ENCODE assay signal across 8 cellular contexts in the genomic region with DNA sequence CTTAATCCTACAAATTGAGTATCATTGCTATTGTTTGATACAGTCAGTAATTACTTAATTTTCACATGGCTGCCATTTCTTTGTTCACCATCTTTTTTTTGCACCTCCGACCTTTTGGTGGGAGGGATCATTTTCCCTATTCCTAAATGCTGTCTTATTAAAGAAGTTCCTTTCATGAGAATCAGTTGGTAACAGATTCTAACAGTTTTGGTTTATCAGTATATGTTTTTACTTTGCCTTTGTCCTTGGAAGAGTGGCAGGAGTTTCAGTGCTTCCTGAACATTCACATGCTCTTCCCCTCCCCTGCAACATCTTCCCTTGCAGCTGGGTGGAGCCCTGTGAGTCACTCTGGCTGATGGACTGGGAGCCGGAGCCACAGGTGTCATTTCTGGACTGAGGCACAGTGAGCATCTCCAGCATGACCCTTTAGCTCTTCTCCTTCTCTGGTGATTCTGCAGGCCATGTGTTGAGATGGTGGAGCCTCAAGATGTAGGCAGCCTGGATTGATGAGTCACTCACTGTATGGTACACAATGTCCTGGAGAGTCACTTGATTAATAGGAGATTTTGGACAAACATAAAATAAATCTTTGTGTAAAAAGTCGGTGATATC.
DNase-seq lines count a peak whose midpoint lies in the region; ATAC-seq and TF ChIP-seq lines count a peak whose summit lies in the region.

No MANE protein-coding gene starts in this region.

- H3K4me3 ChIP-seq in astrocyte of the cerebellum (ENCODE audit: low read depth, low read length) (no peak overlapping the region), right lobe of liver (no peak overlapping the region)

- no peaks in the 10 kb centered on the region for H3K9me3 ChIP-seq in right lobe of liver

- H3K36me3 ChIP-seq in right lobe of liver = no peaks in the 10 kb centered on the region

- H3K27ac ChIP-seq in right lobe of liver = no peak overlapping the region

- intact Hi-C loops in right lobe of liver (cut with DNase I) = no loop called here

- peak; percentile 46 for TF ChIP-seq CTCF in LNCAP (IDR thresholded peaks at IDR 0.05)
- peak; percentile 22 for TF ChIP-seq CTCF in astrocyte of the cerebellum (IDR thresholded peaks at IDR 0.05; ENCODE audit: low read depth, low read length, missing control alignments)
- peak; percentile 35 to 47 (median 35) for TF ChIP-seq CTCF in right lobe of liver (IDR thresholded peaks at IDR 0.05)

- ATAC-seq in right lobe of liver = peak; percentile 57 to 98 (median 77)

- no peaks in the 10 kb centered on the region for H3K4me1 ChIP-seq in right lobe of liver

- in situ Hi-C loops in astrocyte of the cerebellum (cut with HindIII; ENCODE audit: low sequenced_read_pairs) = no loop called here

- TF ChIP-seq POLR2A in right lobe of liver (IDR thresholded peaks at IDR 0.05) = no peak

- no peaks in the 10 kb centered on the region for H3K27me3 ChIP-seq in right lobe of liver

- 49% methylated on average over 2 of the region's 3 CpGs for WGBS in right lobe of liver (ENCODE audit: insufficient coverage, low coverage, low lambda C conversion rate, missing lambda C conversion rate)

- DNase-seq in COR-L47 (lab: John Stamatoyannopoulos, UW) (peak; percentile 48), astrocyte of the cerebellum (ENCODE audit: low read depth) (no peak), right lobe of liver (peak in 1 of 3 donors; percentile 46), NCI-H446 treated with DMSO at 0.1 percent for 48 hours (lab: John Stamatoyannopoulos, UW) (no peak), kidney glomerular epithelial cell (lab: John Stamatoyannopoulos, UW) (no peak)
- no peak for DNase-seq in activated CD8-positive, alpha-beta memory T cell treated with anti-CD3 and anti-CD28 coated beads for 24 hours
- DNase-seq in stimulated activated CD4-positive, alpha-beta T cell treated with anti-CD3 and anti-CD28 coated beads, Interleukin-4, amount 100 ng/mL, for 4 hours = no peak
